Comparison of ENCODE assay signal across 15 cellular contexts in genomic region chr3:194696702-194697101, GRCh38. TPM values are rescaled to one million over a fixed set of nuclear protein-coding genes. Genes with fewer than 3 reads are reported as not detected.
DNase-seq lines count a peak whose midpoint lies in the region; ATAC-seq and TF ChIP-seq lines count a peak whose summit lies in the region.
"Had no signal": no experiment of that assay in that cellular context is flagged by ENCODE, and none has a peak within 500 bp of the region (broad histone marks: within the 10 kb centered on the region; RNA-seq: fewer than 3 reads in every experiment).

No MANE protein-coding gene starts in this region.

- no peak for TF ChIP-seq RAD21 in Ishikawa (IDR thresholded peaks at IDR 0.05; ENCODE audit: low read depth)

- no peak for TF ChIP-seq CTCF in activated B cell treated with CpG ODN at 0.5 μM for 24 hours (IDR thresholded peaks at IDR 0.05)

- no peak for DNase-seq in activated B cell treated with CpG ODN at 0.5 μM for 24 hours
- no peak for DNase-seq in naive B cell
- DNase-seq in stimulated activated naive B cell treated with anti-CD40 and anti-IgM and Interleukin-4, amounts not matched to agents 10 μg/mL and 1 μg/mL and 100 μg/mL, for 72 hours: no peak
- DNase-seq in nucleus accumbens (lab: John Stamatoyannopoulos, UW): no peak
- DNase-seq in activated CD4-positive, alpha-beta T cell treated with anti-CD3 and anti-CD28 coated beads for 4 hours: no peak
- no peak for DNase-seq in cerebellar cortex (ENCODE audit: low spot score)
- DNase-seq: Caco-2; CD4-positive, CD25-positive, alpha-beta regulatory T cell; CD8-positive, alpha-beta T cell; DMS153; DND-41; GM23248; H7; HCEC 1CT had no signal

- H3K9me3 Mint-ChIP-seq in activated B cell treated with CpG ODN at 0.5 μM for 24 hours: peaks cover 11% of the 10 kb centered on the region
- peaks cover 0 to 15% (median 7%) of the 10 kb centered on the region in 7 donors for H3K9me3 Mint-ChIP-seq in naive B cell
- peaks cover 0 to 8% of the 10 kb centered on the region in 2 donors for H3K9me3 Mint-ChIP-seq in stimulated activated naive B cell treated with anti-CD40 and anti-IgM and Interleukin-4, amounts not matched to agents 10 μg/mL and 1 μg/mL and 100 μg/mL, for 72 hours

- TF ChIP-seq EP300 in Ishikawa (IDR thresholded peaks at IDR 0.05; ENCODE audit: borderline replicate concordance): no peak

- intact Hi-C loops in activated B cell treated with CpG ODN at 0.5 μM for 24 hours (cut with micrococcal nuclease): no loop called here

- H3K36me3 Mint-ChIP-seq in activated B cell treated with CpG ODN at 0.5 μM for 24 hours (ENCODE audit: low read depth): no peaks in the 10 kb centered on the region
- no peaks in the 10 kb centered on the region for H3K36me3 Mint-ChIP-seq in naive B cell
- peaks cover 0 to 3% of the 10 kb centered on the region in 2 donors for H3K36me3 Mint-ChIP-seq in stimulated activated naive B cell treated with anti-CD40 and anti-IgM and Interleukin-4, amounts not matched to agents 10 μg/mL and 1 μg/mL and 100 μg/mL, for 72 hours
- H3K36me3 Mint-ChIP-seq: CD4-positive, CD25-positive, alpha-beta regulatory T cell; CD8-positive, alpha-beta T cell had no signal

- no peak overlapping the region for H3K4me3 Mint-ChIP-seq in activated B cell treated with CpG ODN at 0.5 μM for 24 hours
- peak overlapping the region in 6 of 8 donors; percentile 14 to 70 (median 60) for H3K4me3 Mint-ChIP-seq in naive B cell
- peak overlapping the region in 1 of 2 donors; percentile 0 for H3K4me3 Mint-ChIP-seq in stimulated activated naive B cell treated with anti-CD40 and anti-IgM and Interleukin-4, amounts not matched to agents 10 μg/mL and 1 μg/mL and 100 μg/mL, for 72 hours
- H3K4me3 Mint-ChIP-seq: CD4-positive, CD25-positive, alpha-beta regulatory T cell; CD8-positive, alpha-beta T cell had no signal

- no peak for ATAC-seq in activated B cell treated with CpG ODN at 0.5 μM for 24 hours (ENCODE audit: low read depth)
- no peak for ATAC-seq in naive B cell (ENCODE audit: low read depth in 2 of 2)
- no peak for ATAC-seq in stimulated activated naive B cell treated with anti-CD40 and anti-IgM and Interleukin-4, amounts not matched to agents 10 μg/mL and 1 μg/mL and 100 μg/mL, for 72 hours (replicated peaks)
- ATAC-seq: CD8-positive, alpha-beta T cell had no signal

- POLR2A ChIA-PET in activated B cell treated with CpG ODN at 0.5 μM for 24 hours (lab: Charles Lee): interaction anchor here (0.6 to 2.5 kb wide), 6 partner anchors 10 to 562 kb away, joined by 3 to 21 read pairs (median 6); no protein-coding TSS in a partner anchor

- H3K27me3 Mint-ChIP-seq in activated B cell treated with CpG ODN at 0.5 μM for 24 hours: no peaks in the 10 kb centered on the region
- no peaks in the 10 kb centered on the region for H3K27me3 Mint-ChIP-seq in naive B cell
- H3K27me3 Mint-ChIP-seq in stimulated activated naive B cell treated with anti-CD40 and anti-IgM and Interleukin-4, amounts not matched to agents 10 μg/mL and 1 μg/mL and 100 μg/mL, for 72 hours: no peaks in the 10 kb centered on the region

- H3K27ac Mint-ChIP-seq in activated B cell treated with CpG ODN at 0.5 μM for 24 hours (peak overlapping the region; percentile 46), naive B cell (peak overlapping the region in 1 of 6 donors; percentile 50)
- peak overlapping the region; percentile 0 for H3K27ac Mint-ChIP-seq in stimulated activated naive B cell treated with anti-CD40 and anti-IgM and Interleukin-4, amounts not matched to agents 10 μg/mL and 1 μg/mL and 100 μg/mL, for 72 hours
- H3K27ac Mint-ChIP-seq: CD4-positive, CD25-positive, alpha-beta regulatory T cell; CD8-positive, alpha-beta T cell had no signal

- CTCF ChIA-PET in activated B cell treated with CpG ODN at 0.5 μM for 24 hours (lab: Charles Lee): interaction anchor here (0.8 kb wide), 1 partner anchor 9 kb away, joined by 3 read pairs; no protein-coding TSS in a partner anchor

- H3K4me1 Mint-ChIP-seq in activated B cell treated with CpG ODN at 0.5 μM for 24 hours (peaks cover 49% of the 10 kb centered on the region), naive B cell (peaks cover 32 to 51% (median 49%) of the 10 kb centered on the region in 3 donors)
- peaks cover 29 to 51% of the 10 kb centered on the region in 2 donors for H3K4me1 Mint-ChIP-seq in stimulated activated naive B cell treated with anti-CD40 and anti-IgM and Interleukin-4, amounts not matched to agents 10 μg/mL and 1 μg/mL and 100 μg/mL, for 72 hours
- H3K4me1 Mint-ChIP-seq: CD4-positive, CD25-positive, alpha-beta regulatory T cell had no signal

TF ChIP-seq in Ishikawa, 13 proteins besides CTCF, POLR2A, EP300 and RAD21:
- TF ChIP-seq NFIC (IDR thresholded peaks at IDR 0.05) (peak; percentile 50), FOXM1 (IDR thresholded peaks at IDR 0.05; ENCODE audit: borderline replicate concordance, low read depth) (no peak)

RNA-seq across cellular contexts. Expression of gene FAM43A, which starts 11.0 kb away (rescaled TPM):
- total RNA-seq in activated B cell treated with CpG ODN at 0.5 μM for 24 hours: 25.4 and 27.2 TPM in 2 replicates
- polyA plus RNA-seq in naive B cell (ENCODE audit: low read depth in 6 of 6): 10 to 100 TPM; 15.4 to 69.3 (median 35.4) TPM

RNA-seq across cellular contexts. Expression of gene LSG1, which starts 24.7 kb away (rescaled TPM):
- total RNA-seq in activated B cell treated with CpG ODN at 0.5 μM for 24 hours: 55.1 and 55.4 TPM in 2 replicates
- polyA plus RNA-seq in naive B cell (ENCODE audit: low read depth in 6 of 6): 10 to 100 TPM; 14.6 to 44.0 (median 21.1) TPM
